In genomic region chr3:50317303-50317702, GRCh38 we compare ENCODE assay signal across 1 cellular context.
TF ChIP-seq lines count a peak whose summit lies in the region.

No MANE protein-coding gene starts in this region.

TF ChIP-seq in H1, 55 proteins besides CTCF, POLR2A, EP300 and RAD21:
- TF ChIP-seq PHF8 (conservative IDR thresholded peaks at IDR 0.05; ENCODE audit: low read depth, low read length) (no peak), RBBP5 (IDR thresholded peaks at IDR 0.05; ENCODE audit: borderline replicate concordance, low read depth, low read length) (no peak), SP4 (IDR thresholded peaks at IDR 0.05; ENCODE audit: low read length) (no peak), RNF2 (IDR thresholded peaks at IDR 0.05; ENCODE audit: borderline replicate concordance, low read depth, low read length, missing control alignments, poor library complexity, severe bottlenecking) (no peak), TCF12 (IDR thresholded peaks at IDR 0.05; ENCODE audit: low read depth, low read length) (no peak), BCL11A (IDR thresholded peaks at IDR 0.05; ENCODE audit: low read depth in 2 of 2, low read length in 2 of 2) (no peak), CBX8 (IDR thresholded peaks at IDR 0.05; ENCODE audit: borderline replicate concordance, low read depth, low read length) (no peak), BRCA1 (IDR thresholded peaks at IDR 0.05; ENCODE audit: low read depth, low read length) (no peak), YY1 (IDR thresholded peaks at IDR 0.05; ENCODE audit: low read depth, low read length) (no peak), ATF2 (IDR thresholded peaks at IDR 0.05; ENCODE audit: low read length) (no peak), MAFK (IDR thresholded peaks at IDR 0.05; ENCODE audit: low read depth, low read length) (no peak), CHD7 (IDR thresholded peaks at IDR 0.05; ENCODE audit: insufficient replicate concordance, low read length) (no peak), FOSL1 (IDR thresholded peaks at IDR 0.05; ENCODE audit: insufficient read depth, low read depth, low read length) (no peak), SAP30 (IDR thresholded peaks at IDR 0.05; ENCODE audit: insufficient read depth, insufficient replicate concordance, low read length) (no peak), SIN3A (conservative IDR thresholded peaks at IDR 0.05 in 1 of 2, IDR thresholded peaks at IDR 0.05 in 1 of 2; ENCODE audit: low read depth in 1 of 2, low read length in 2 of 2) (no peak), HDAC6 (IDR thresholded peaks at IDR 0.05; ENCODE audit: low read depth, low read length) (no peak), RFX5 (IDR thresholded peaks at IDR 0.05; ENCODE audit: borderline replicate concordance, low read depth, low read length) (no peak), TAF1 (IDR thresholded peaks at IDR 0.05; ENCODE audit: low read depth, low read length) (no peak)
